Comparison of ENCODE assay signal across 9 cellular contexts in genomic region chr6:4008324-4009047, GRCh38.
DNase-seq lines count a peak whose midpoint lies in the region; ATAC-seq, FAIRE-seq and TF ChIP-seq lines count a peak whose summit lies in the region.
"Had no signal": no experiment of that assay in that cellular context is flagged by ENCODE, and none has a peak within 500 bp of the region (broad histone marks: within the 10 kb centered on the region; RNA-seq: fewer than 3 reads in every experiment).

No MANE protein-coding gene starts in this region.

- WGBS in heart right ventricle, 2 donors, result 74 to 77% methylated on average over 3 of the region's 3 CpGs
- WGBS in small intestine, 3 donors, result 69 to 74% (median 71%) methylated on average over 3 of the region's 3 CpGs

- H3K4me1 ChIP-seq in heart right ventricle (peaks cover 0 to 33% (median 15%) of the 10 kb centered on the region in 9 donors), small intestine (ENCODE audit: control insufficient read depth in 2 of 2, insufficient read depth in 1 of 2, low read depth in 1 of 2, low read length in 1 of 2) (peaks cover 0 to 2% of the 10 kb centered on the region in 2 donors)

- peaks cover 26% of the 10 kb centered on the region for H3K36me3 Mint-ChIP-seq in activated B cell treated with CpG ODN at 0.5 μM for 24 hours (ENCODE audit: low read depth)

- H3K4me1 Mint-ChIP-seq in activated B cell treated with CpG ODN at 0.5 μM for 24 hours, result peaks cover 25% of the 10 kb centered on the region

- peaks cover 0 to 23% (median 0%) of the 10 kb centered on the region in 9 donors for H3K36me3 ChIP-seq in heart right ventricle
- H3K36me3 ChIP-seq in small intestine (ENCODE audit: control insufficient read depth in 2 of 2, insufficient read depth in 2 of 2, low read length in 2 of 2), result no peaks in the 10 kb centered on the region

- intact Hi-C loops in activated B cell treated with CpG ODN at 0.5 μM for 24 hours (cut with micrococcal nuclease), result loop anchor here (1.0 to 2.0 kb wide), 5 partner anchors 13 to 730 kb away; partner anchors contain the start of gene FAM50B
- intact Hi-C loops in heart right ventricle (cut with DNase I), result loop anchor here in 1 of 10 donors (10.0 kb wide), 1 partner anchor 734 kb away; no protein-coding TSS in a partner anchor

- CTCF ChIA-PET in activated B cell treated with CpG ODN at 0.5 μM for 24 hours (lab: Charles Lee), result interaction anchor here (0.8 to 2.3 kb wide), 11 partner anchors 13 to 729 kb away, joined by 3 to 7 read pairs (median 5); a partner anchor contains a TSS

- H3K4me3 ChIP-seq in heart right ventricle, result no peak overlapping the region
- H3K4me3 ChIP-seq in small intestine (ENCODE audit: low read depth in 1 of 2, low read length in 2 of 2), result no peak overlapping the region

- H3K27ac ChIP-seq in heart right ventricle (peak overlapping the region in 1 of 10 donors; percentile 28), small intestine (ENCODE audit: low read depth in 1 of 2, low read length in 1 of 2) (no peak overlapping the region)

- peak; percentile 49 for ATAC-seq in activated B cell treated with CpG ODN at 0.5 μM for 24 hours (ENCODE audit: low read depth)
- peak in 5 of 8 donors; percentile 42 to 76 (median 44) for ATAC-seq in heart right ventricle

- H3K27me3 ChIP-seq in heart right ventricle (no peaks in the 10 kb centered on the region), small intestine (ENCODE audit: control insufficient read depth in 2 of 2, insufficient read depth in 2 of 2, low read length in 2 of 2) (no peaks in the 10 kb centered on the region)

- no peak for TF ChIP-seq CTCF in activated B cell treated with CpG ODN at 0.5 μM for 24 hours (IDR thresholded peaks at IDR 0.05)
- peak in 8 of 9 donors; percentile 24 to 60 (median 53) for TF ChIP-seq CTCF in heart right ventricle (IDR thresholded peaks at IDR 0.05)

- DNase-seq in A172 (ENCODE audit: low spot score), result peak; percentile 72
- DNase-seq in GF-D8 (lab: John Stamatoyannopoulos, UW), result peak; percentile 66
- DNase-seq in NCI-H2196 (lab: John Stamatoyannopoulos, UW; ENCODE audit: unreplicated experiment), result peak; percentile 67
- no peak for DNase-seq in activated B cell treated with CpG ODN at 0.5 μM for 24 hours
- no peak for DNase-seq in heart right ventricle
- DNase-seq in small intestine, result peak; percentile 80
- no peak for DNase-seq in OCI-M2 (lab: John Stamatoyannopoulos, UW; ENCODE audit: unreplicated experiment)
- no peak for DNase-seq in stimulated activated CD4-positive, alpha-beta T cell treated with anti-CD3 and anti-CD28 coated beads, Interleukin-1b, Interleukin-23, amount 100 ng/mL, for 48 hours

- no peak for FAIRE-seq in small intestine (lab: Jason Lieb, UNC)
- FAIRE-seq: frontal cortex had no signal

- H3K9me3 ChIP-seq in heart right ventricle (no peaks in the 10 kb centered on the region), small intestine (ENCODE audit: control insufficient read depth, low read depth) (no peaks in the 10 kb centered on the region)

- H3K27me3 Mint-ChIP-seq in activated B cell treated with CpG ODN at 0.5 μM for 24 hours, result no peaks in the 10 kb centered on the region

- H3K27ac Mint-ChIP-seq in activated B cell treated with CpG ODN at 0.5 μM for 24 hours, result no peak overlapping the region

- no peak overlapping the region for H3K4me3 Mint-ChIP-seq in activated B cell treated with CpG ODN at 0.5 μM for 24 hours

- POLR2A ChIA-PET in activated B cell treated with CpG ODN at 0.5 μM for 24 hours (lab: Charles Lee), result interaction anchor here (0.8 to 2.2 kb wide), 4 partner anchors 9 to 127 kb away, joined by 3 to 7 read pairs (median 4); partner anchors contain the start of gene ECI2

- H3K9me3 Mint-ChIP-seq in activated B cell treated with CpG ODN at 0.5 μM for 24 hours, result no peaks in the 10 kb centered on the region

Comparison
In these comparisons a context has a peak if more than half of its experiments do, and no peak if none do; other contexts are left out.
1. DNase-seq: peak in A172 (single experiment), GF-D8 (single experiment), NCI-H2196 (single experiment) and small intestine (single experiment); none in activated B cell treated with CpG ODN at 0.5 μM for 24 hours (single experiment), heart right ventricle (0 of 2), OCI-M2 (single experiment) and stimulated activated CD4-positive, alpha-beta T cell treated with anti-CD3 and anti-CD28 coated beads, Interleukin-1b, Interleukin-23, amount 100 ng/mL, for 48 hours (single experiment).